ENCODE assay signal across 23 cellular contexts in the genomic region with DNA sequence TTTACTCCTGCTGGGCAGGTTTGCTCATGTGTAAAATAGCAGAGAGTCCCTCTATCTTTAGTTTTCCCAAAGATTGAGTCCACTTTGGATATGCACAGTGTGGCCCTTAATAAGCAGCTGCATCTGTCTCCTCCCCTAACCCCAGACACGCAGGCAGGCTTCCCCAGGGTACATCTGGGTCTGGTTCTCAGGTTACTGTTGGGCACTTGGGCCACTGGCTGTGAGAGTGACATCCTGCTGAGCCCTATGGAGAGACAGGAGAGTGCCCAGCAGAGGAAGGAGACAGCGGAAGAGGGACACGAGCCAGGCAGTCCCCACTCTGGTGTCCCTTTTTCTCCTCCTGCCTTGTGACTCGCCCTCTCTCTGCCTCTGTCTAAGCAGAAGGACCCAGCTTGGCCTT. TPM values are rescaled to one million over a fixed set of nuclear protein-coding genes. Genes with fewer than 3 reads are reported as not detected.
A peak's percentile ranks its signal among the peaks of the same experiment; 100 is the strongest.
DNase-seq lines count a peak whose midpoint lies in the region; ATAC-seq, FAIRE-seq and TF ChIP-seq lines count a peak whose summit lies in the region.
"Had no signal": no experiment of that assay in that cellular context is flagged by ENCODE, and none has a peak within 500 bp of the region (broad histone marks: within the 10 kb centered on the region; RNA-seq: fewer than 3 reads in every experiment).

No MANE protein-coding gene starts in this region.

- intact Hi-C loops in Right ventricle myocardium superior (cut with DNase I) = no loop called here
- intact Hi-C loops in left ventricle myocardium inferior (cut with micrococcal nuclease) = no loop called here
- intact Hi-C loops in gastrocnemius medialis (cut with DNase I; ENCODE audit: low total_unique reads) = no loop called here

- H3K4me1 ChIP-seq in left ventricle myocardium inferior = no peaks in the 10 kb centered on the region
- H3K4me1 ChIP-seq in gastrocnemius medialis = no peaks in the 10 kb centered on the region

- no peak overlapping the region for H3K27ac ChIP-seq in left ventricle myocardium inferior (replicated peaks)
- peak overlapping the region; percentile 71 to 80 (median 78) for H3K27ac ChIP-seq in gastrocnemius medialis
- H3K27ac ChIP-seq: dorsolateral prefrontal cortex, neutrophil had no signal

- no peak for DNase-seq in Right ventricle myocardium superior
- no peak for DNase-seq in left ventricle myocardium inferior
- DNase-seq in NCI-H2029 (lab: John Stamatoyannopoulos, UW) = peak; percentile 40
- peak; percentile 1 for DNase-seq in SK-N-DZ (ENCODE audit: low spot score)
- DNase-seq in gastrocnemius medialis = peak; percentile 47 to 76
- DNase-seq in anterior cingulate cortex (lab: John Stamatoyannopoulos, UW) = no peak
- no peak for DNase-seq in HTR-8/SVneo (ENCODE audit: insufficient read length, low spot score)
- no peak for DNase-seq in stimulated activated CD4-positive, alpha-beta T cell treated with anti-CD3 and anti-CD28 coated beads, Interleukin-4, amount 100 ng/mL, for 4 hours
- DNase-seq: activated CD4-positive, alpha-beta T cell treated with anti-CD3 and anti-CD28 coated beads, Interleukin-2, amount 50 U/mL, for 1 hour; C1 segment of cervical spinal cord; dorsolateral prefrontal cortex; hippocampal formation; islet precursor cell; SK-N-SH; stimulated activated naive B cell treated with anti-CD40 and anti-IgM and Interleukin-4, amounts not matched to agents 10 μg/mL and 1 μg/mL and 100 μg/mL, for 72 hours; T-helper 2 cell had no signal

- H3K27me3 ChIP-seq in left ventricle myocardium inferior (ENCODE audit: low read depth) (no peaks in the 10 kb centered on the region), gastrocnemius medialis (no peaks in the 10 kb centered on the region)
- H3K27me3 ChIP-seq: neutrophil had no signal

- TF ChIP-seq POLR2A in gastrocnemius medialis (IDR thresholded peaks at IDR 0.05) = no peak

- no peak for FAIRE-seq in HTR-8/SVneo (lab: Jason Lieb, UNC)
- FAIRE-seq: GM18507, RCC 7860, urothelium cell line had no signal

- TF ChIP-seq CTCF in left ventricle myocardium inferior (IDR thresholded peaks at IDR 0.05; ENCODE audit: borderline replicate concordance) (no peak), gastrocnemius medialis (IDR thresholded peaks at IDR 0.05 in 4 of 5, conservative IDR thresholded peaks at IDR 0.05 in 1 of 5) (no peak)

- H3K4me3 ChIP-seq in left ventricle myocardium inferior (no peak overlapping the region), gastrocnemius medialis (peak overlapping the region in 1 of 4 donors; percentile 12)
- H3K4me3 ChIP-seq: dorsolateral prefrontal cortex, lung, smooth muscle cell had no signal

- in situ Hi-C loops in gastrocnemius medialis (cut with MboI; ENCODE audit: low sequenced_read_pairs in 4 of 4) = no loop called here

- H3K36me3 ChIP-seq in left ventricle myocardium inferior (no peaks in the 10 kb centered on the region), gastrocnemius medialis (no peaks in the 10 kb centered on the region)
- H3K36me3 ChIP-seq: neutrophil had no signal

- H3K9me3 ChIP-seq in left ventricle myocardium inferior (replicated peaks) (no peaks in the 10 kb centered on the region), gastrocnemius medialis (no peaks in the 10 kb centered on the region)
- H3K9me3 ChIP-seq: neutrophil, SK-N-SH had no signal

- ATAC-seq in Right ventricle myocardium superior (ENCODE audit: poor library complexity) = peak; percentile 49
- peak; percentile 98 to 100 for ATAC-seq in gastrocnemius medialis
- ATAC-seq: stimulated activated naive B cell treated with anti-CD40 and anti-IgM and Interleukin-4, amounts not matched to agents 10 μg/mL and 1 μg/mL and 100 μg/mL, for 72 hours had no signal

RNA-seq across cellular contexts. Expression of a gene that starts 16.0 kb away (rescaled TPM):
- total RNA-seq in Right ventricle myocardium superior = 9.0 TPM
- total RNA-seq in left ventricle myocardium inferior = 11.0 TPM
- polyA plus RNA-seq in SK-N-DZ (2014; cell fraction: cytosol; rRNA removed) = 0.01 and 0.15 TPM in 2 replicates
- not detected in 2 replicates for polyA plus RNA-seq in SK-N-DZ (2014; cell fraction: nucleus; rRNA removed)
- 1 to 10 TPM; 2.8 to 8.8 (median 5.1) TPM for total RNA-seq in gastrocnemius medialis
- total RNA-seq: G401 had no signal
- polyA plus RNA-seq: SK-N-SH, smooth muscle cell had no signal

Comparison
In these comparisons a context has a peak if more than half of its experiments do, and no peak if none do; other contexts are left out.
1. DNase-seq: peak in NCI-H2029 (single experiment), SK-N-DZ (single experiment) and gastrocnemius medialis (2 of 2); none in Right ventricle myocardium superior (single experiment), left ventricle myocardium inferior (single experiment), anterior cingulate cortex (0 of 58), HTR-8/SVneo (single experiment) and stimulated activated CD4-positive, alpha-beta T cell treated with anti-CD3 and anti-CD28 coated beads, Interleukin-4, amount 100 ng/mL, for 4 hours (0 of 2).